In genomic region chr1:19484793-19485361, GRCh38 we compare ENCODE assay signal across 2 cellular contexts.
TF ChIP-seq lines count a peak whose summit lies in the region.

No MANE protein-coding gene starts in this region.

TF ChIP-seq in HEK293, 187 proteins besides CTCF, POLR2A, EP300 and RAD21 (continued from another document and continues in another):
- TF ChIP-seq, protein P1, sequence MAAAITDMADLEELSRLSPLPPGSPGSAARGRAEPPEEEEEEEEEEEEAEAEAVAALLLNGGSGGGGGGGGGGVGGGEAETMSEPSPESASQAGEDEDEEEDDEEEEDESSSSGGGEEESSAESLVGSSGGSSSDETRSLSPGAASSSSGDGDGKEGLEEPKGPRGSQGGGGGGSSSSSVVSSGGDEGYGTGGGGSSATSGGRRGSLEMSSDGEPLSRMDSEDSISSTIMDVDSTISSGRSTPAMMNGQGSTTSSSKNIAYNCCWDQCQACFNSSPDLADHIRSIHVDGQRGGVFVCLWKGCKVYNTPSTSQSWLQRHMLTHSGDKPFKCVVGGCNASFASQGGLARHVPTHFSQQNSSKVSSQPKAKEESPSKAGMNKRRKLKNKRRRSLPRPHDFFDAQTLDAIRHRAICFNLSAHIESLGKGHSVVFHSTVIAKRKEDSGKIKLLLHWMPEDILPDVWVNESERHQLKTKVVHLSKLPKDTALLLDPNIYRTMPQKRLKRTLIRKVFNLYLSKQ (tag by site-specific recombination; IDR thresholded peaks at IDR 0.05; ENCODE audit: borderline replicate concordance), result no peak
- TF ChIP-seq ZNF76 (tag by site-specific recombination; IDR thresholded peaks at IDR 0.05; ENCODE audit: borderline replicate concordance, low read depth), result 0 out of 2 replicates have a peak, but pooled peaks have one; percentile 21
- TF ChIP-seq ZNF155 (tag by site-specific recombination; IDR thresholded peaks at IDR 0.05), result no peak
- peak; percentile 20; the same call in 1 of the 2 replicates for TF ChIP-seq KLF7 (tag by site-specific recombination; IDR thresholded peaks at IDR 0.05; ENCODE audit: borderline replicate concordance)
- no peak for TF ChIP-seq ZNF654 (tag by site-specific recombination; IDR thresholded peaks at IDR 0.05; ENCODE audit: low read depth)
- TF ChIP-seq ZNF2 (tag by site-specific recombination; IDR thresholded peaks at IDR 0.05), result no peak
- TF ChIP-seq ZNF521 (tag by site-specific recombination; IDR thresholded peaks at IDR 0.05), result no peak
- TF ChIP-seq ZNF747 (tag by site-specific recombination; IDR thresholded peaks at IDR 0.05), result no peak
- no peak for TF ChIP-seq ZNF768 (tag by site-specific recombination; IDR thresholded peaks at IDR 0.05)
- no peak for TF ChIP-seq ZNF16 (tag by site-specific recombination; IDR thresholded peaks at IDR 0.05; ENCODE audit: low read depth)
- no peak for TF ChIP-seq REPIN1 (tag by site-specific recombination; IDR thresholded peaks at IDR 0.05; ENCODE audit: low read depth)
- TF ChIP-seq, protein P2, sequence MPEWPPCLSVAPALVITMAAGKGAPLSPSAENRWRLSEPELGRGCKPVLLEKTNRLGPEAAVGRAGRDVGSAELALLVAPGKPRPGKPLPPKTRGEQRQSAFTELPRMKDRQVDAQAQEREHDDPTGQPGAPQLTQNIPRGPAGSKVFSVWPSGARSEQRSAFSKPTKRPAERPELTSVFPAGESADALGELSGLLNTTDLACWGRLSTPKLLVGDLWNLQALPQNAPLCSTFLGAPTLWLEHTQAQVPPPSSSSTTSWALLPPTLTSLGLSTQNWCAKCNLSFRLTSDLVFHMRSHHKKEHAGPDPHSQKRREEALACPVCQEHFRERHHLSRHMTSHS (tag by site-specific recombination; IDR thresholded peaks at IDR 0.05), result no peak
- TF ChIP-seq TSHZ1 (tag by site-specific recombination; IDR thresholded peaks at IDR 0.05; ENCODE audit: borderline replicate concordance), result no peak
- TF ChIP-seq, protein P3, sequence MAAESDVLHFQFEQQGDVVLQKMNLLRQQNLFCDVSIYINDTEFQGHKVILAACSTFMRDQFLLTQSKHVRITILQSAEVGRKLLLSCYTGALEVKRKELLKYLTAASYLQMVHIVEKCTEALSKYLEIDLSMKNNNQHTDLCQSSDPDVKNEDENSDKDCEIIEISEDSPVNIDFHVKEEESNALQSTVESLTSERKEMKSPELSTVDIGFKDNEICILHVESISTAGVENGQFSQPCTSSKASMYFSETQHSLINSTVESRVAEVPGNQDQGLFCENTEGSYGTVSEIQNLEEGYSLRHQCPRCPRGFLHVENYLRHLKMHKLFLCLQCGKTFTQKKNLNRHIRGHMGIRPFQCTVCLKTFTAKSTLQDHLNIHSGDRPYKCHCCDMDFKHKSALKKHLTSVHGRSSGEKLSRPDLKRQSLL (tag by site-specific recombination; IDR thresholded peaks at IDR 0.05), result no peak
- no peak for TF ChIP-seq ZNF626 (tag by site-specific recombination; IDR thresholded peaks at IDR 0.05)
- TF ChIP-seq ZNF416 (tag by site-specific recombination; IDR thresholded peaks at IDR 0.05), result no peak
- no peak for TF ChIP-seq ZNF514 (tag by site-specific recombination; IDR thresholded peaks at IDR 0.05)
- no peak for TF ChIP-seq ZNF169 (tag by site-specific recombination; IDR thresholded peaks at IDR 0.05)
- no peak for TF ChIP-seq ZNF792 (tag by site-specific recombination; IDR thresholded peaks at IDR 0.05)
- peak; percentile 88 for TF ChIP-seq GLIS2 (tag by site-specific recombination; IDR thresholded peaks at IDR 0.05)
- TF ChIP-seq ZFP3 (tag by site-specific recombination; IDR thresholded peaks at IDR 0.05; ENCODE audit: low read depth), result no peak
- no peak for TF ChIP-seq ZNF544 (tag by site-specific recombination; IDR thresholded peaks at IDR 0.05)
- no peak for TF ChIP-seq ZNF302 (tag by site-specific recombination; IDR thresholded peaks at IDR 0.05; ENCODE audit: low read depth)
- no peak for TF ChIP-seq MYNN (tag by site-specific recombination; IDR thresholded peaks at IDR 0.05; ENCODE audit: borderline replicate concordance)
- TF ChIP-seq BCL11A (tag by site-specific recombination; IDR thresholded peaks at IDR 0.05; ENCODE audit: low read depth), result no peak
- TF ChIP-seq ZNF324 (tag by site-specific recombination; IDR thresholded peaks at IDR 0.05), result no peak
- no peak for TF ChIP-seq ZNF433 (tag by site-specific recombination; IDR thresholded peaks at IDR 0.05; ENCODE audit: low read depth)
- TF ChIP-seq KLF1 (tag by site-specific recombination; IDR thresholded peaks at IDR 0.05), result peak; percentile 89
- no peak for TF ChIP-seq ZNF121 (tag by site-specific recombination; IDR thresholded peaks at IDR 0.05)
- TF ChIP-seq SETDB1 (IDR thresholded peaks at IDR 0.05; ENCODE audit: insufficient read length, low read length), result no peak
- TF ChIP-seq ZEB2 (tag by site-specific recombination; IDR thresholded peaks at IDR 0.05), result peak; percentile 36; the same call in 1 of the 2 replicates
- TF ChIP-seq ZNF19 (tag by site-specific recombination; IDR thresholded peaks at IDR 0.05; ENCODE audit: low read depth), result no peak
- TF ChIP-seq RBAK (tag by site-specific recombination; IDR thresholded peaks at IDR 0.05), result no peak

TF ChIP-seq in HepG2, 621 proteins besides CTCF, POLR2A, EP300 and RAD21 (continued from another document and continues in another):
- TF ChIP-seq, protein P4, sequence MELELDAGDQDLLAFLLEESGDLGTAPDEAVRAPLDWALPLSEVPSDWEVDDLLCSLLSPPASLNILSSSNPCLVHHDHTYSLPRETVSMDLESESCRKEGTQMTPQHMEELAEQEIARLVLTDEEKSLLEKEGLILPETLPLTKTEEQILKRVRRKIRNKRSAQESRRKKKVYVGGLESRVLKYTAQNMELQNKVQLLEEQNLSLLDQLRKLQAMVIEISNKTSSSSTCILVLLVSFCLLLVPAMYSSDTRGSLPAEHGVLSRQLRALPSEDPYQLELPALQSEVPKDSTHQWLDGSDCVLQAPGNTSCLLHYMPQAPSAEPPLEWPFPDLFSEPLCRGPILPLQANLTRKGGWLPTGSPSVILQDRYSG (CRISPR knock-in tag; IDR thresholded peaks at IDR 0.05), result no peak
- TF ChIP-seq RBFOX2 (IDR thresholded peaks at IDR 0.05; ENCODE audit: low read depth, low read length) (0 out of 2 replicates have a peak, but pooled peaks have one; percentile 18), FLYWCH1 (CRISPR knock-in tag; IDR thresholded peaks at IDR 0.05) (no peak), NR2F1 (CRISPR knock-in tag; IDR thresholded peaks at IDR 0.05) (no peak), MTF2 (CRISPR knock-in tag; IDR thresholded peaks at IDR 0.05; ENCODE audit: borderline replicate concordance) (no peak), ZNF230 (CRISPR knock-in tag; IDR thresholded peaks at IDR 0.05) (no peak), NFE2 (CRISPR knock-in tag; IDR thresholded peaks at IDR 0.05) (no peak), MIER3 (CRISPR knock-in tag; IDR thresholded peaks at IDR 0.05; ENCODE audit: borderline replicate concordance) (no peak), ZNF792 (CRISPR knock-in tag; IDR thresholded peaks at IDR 0.05) (no peak), ZNF75D (CRISPR knock-in tag; IDR thresholded peaks at IDR 0.05; ENCODE audit: borderline replicate concordance) (no peak), SNAPC5 (CRISPR knock-in tag; IDR thresholded peaks at IDR 0.05; ENCODE audit: borderline replicate concordance) (no peak), ZNF407 (CRISPR knock-in tag; IDR thresholded peaks at IDR 0.05; ENCODE audit: not compliant biosample characterization) (no peak), BRCA1 (CRISPR knock-in tag; IDR thresholded peaks at IDR 0.05) (no peak), ZNF710 (CRISPR knock-in tag; IDR thresholded peaks at IDR 0.05; ENCODE audit: borderline replicate concordance) (no peak), ZBTB4 (CRISPR knock-in tag; IDR thresholded peaks at IDR 0.05; ENCODE audit: borderline replicate concordance) (no peak), SRSF9 (IDR thresholded peaks at IDR 0.05; ENCODE audit: borderline replicate concordance, insufficient read depth, low read depth, low read length, poor library complexity, severe bottlenecking) (no peak), EEA1 (CRISPR knock-in tag; IDR thresholded peaks at IDR 0.05; ENCODE audit: borderline replicate concordance) (peak; percentile 93)
- TF ChIP-seq, protein P5, sequence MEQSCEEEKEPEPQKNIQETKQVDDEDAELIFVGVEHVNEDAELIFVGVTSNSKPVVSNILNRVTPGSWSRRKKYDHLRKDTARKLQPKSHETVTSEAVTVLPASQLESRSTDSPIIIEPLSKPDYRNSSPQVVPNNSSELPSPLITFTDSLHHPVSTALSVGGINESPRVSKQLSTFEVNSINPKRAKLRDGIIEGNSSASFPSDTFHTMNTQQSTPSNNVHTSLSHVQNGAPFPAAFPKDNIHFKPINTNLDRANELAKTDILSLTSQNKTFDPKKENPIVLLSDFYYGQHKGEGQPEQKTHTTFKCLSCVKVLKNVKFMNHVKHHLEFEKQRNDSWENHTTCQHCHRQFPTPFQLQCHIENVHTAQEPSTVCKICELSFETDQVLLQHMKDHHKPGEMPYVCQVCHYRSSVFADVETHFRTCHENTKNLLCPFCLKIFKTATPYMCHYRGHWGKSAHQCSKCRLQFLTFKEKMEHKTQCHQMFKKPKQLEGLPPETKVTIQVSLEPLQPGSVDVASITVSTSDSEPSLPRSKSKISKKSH (CRISPR knock-in tag; IDR thresholded peaks at IDR 0.05; ENCODE audit: borderline replicate concordance), result peak; percentile 20; the same call in 1 of the 2 replicates
